Comparison of ENCODE assay signal across 8 cellular contexts in the genomic region with DNA sequence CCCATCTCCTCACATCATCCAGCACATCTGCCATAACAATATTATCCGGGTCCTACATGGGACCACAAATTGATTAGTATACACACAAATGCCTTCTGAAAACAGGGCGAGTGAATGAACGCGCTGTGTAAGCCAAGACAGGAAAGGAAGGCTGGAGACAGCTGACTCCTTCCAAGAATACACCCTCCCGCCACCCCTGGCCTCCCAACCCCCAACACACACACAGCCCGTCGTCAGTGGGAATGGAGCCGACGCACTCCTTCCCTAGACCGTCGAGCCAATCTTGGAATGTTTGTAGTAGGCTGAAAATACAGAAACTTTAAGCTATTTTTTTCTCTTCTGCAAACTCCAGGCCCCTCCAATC. TPM values are rescaled to one million over a fixed set of nuclear protein-coding genes. Genes with fewer than 3 reads are reported as not detected.
DNase-seq lines count a peak whose midpoint lies in the region; ATAC-seq and TF ChIP-seq lines count a peak whose summit lies in the region.

No MANE protein-coding gene starts in this region.

- peak overlapping the region; percentile 96 for H3K27ac Mint-ChIP-seq in activated naive CD4-positive, alpha-beta T cell treated with anti-CD3 and anti-CD28 coated beads, Interleukin-2, amount 10 ng/mL, durations not matched to agents 7 days and 5 days
- peak overlapping the region; percentile 92 to 98 (median 96) for H3K27ac Mint-ChIP-seq in naive thymus-derived CD8-positive, alpha-beta T cell

- H3K27ac ChIP-seq in HUES48 (ENCODE audit: low read depth, low read length) (no peak overlapping the region), ectodermal cell (ENCODE audit: insufficient read depth, low read depth, low read length, poor library complexity, severe bottlenecking) (no peak overlapping the region)

- no peak overlapping the region for H3K9ac ChIP-seq in HUES48 (ENCODE audit: low read depth, low read length)

- no peak for DNase-seq in activated naive CD4-positive, alpha-beta T cell treated with anti-CD3 and anti-CD28 coated beads, Interleukin-2, amount 10 ng/mL, durations not matched to agents 7 days and 5 days
- DNase-seq in activated naive CD4-positive, alpha-beta T cell treated with Interleukin-2 at 50 U/mL for 16 hours, result no peak
- DNase-seq in naive thymus-derived CD8-positive, alpha-beta T cell, result no peak
- DNase-seq in omental fat pad (ENCODE audit: low spot score), result no peak

- no peaks in the 10 kb centered on the region for H3K9me3 Mint-ChIP-seq in activated naive CD4-positive, alpha-beta T cell treated with anti-CD3 and anti-CD28 coated beads, Interleukin-2, amount 10 ng/mL, durations not matched to agents 7 days and 5 days
- no peaks in the 10 kb centered on the region for H3K9me3 Mint-ChIP-seq in naive thymus-derived CD8-positive, alpha-beta T cell

- ATAC-seq in naive thymus-derived CD8-positive, alpha-beta T cell, result peak; percentile 3 to 9
- no peak for ATAC-seq in omental fat pad (ENCODE audit: low FRiP score)
- no peak for ATAC-seq in HG02588 (IDR thresholded peaks at IDR 0.05; ENCODE audit: unreplicated experiment)
- ATAC-seq in HG03342 (IDR thresholded peaks at IDR 0.05; ENCODE audit: unreplicated experiment), result no peak

- H3K9me3 ChIP-seq in HUES48 (ENCODE audit: control insufficient read depth, insufficient read depth, low read length), result peaks cover 38% of the 10 kb centered on the region
- no peaks in the 10 kb centered on the region for H3K9me3 ChIP-seq in ectodermal cell (ENCODE audit: control insufficient read depth, low read length)

- no peaks in the 10 kb centered on the region for H3K27me3 ChIP-seq in HUES48 (ENCODE audit: control insufficient read depth, insufficient read depth, low read length)
- H3K27me3 ChIP-seq in ectodermal cell (ENCODE audit: control insufficient read depth, insufficient read depth, low read length, poor library complexity, severe bottlenecking), result no peaks in the 10 kb centered on the region

- CTCF ChIA-PET in activated naive CD4-positive, alpha-beta T cell treated with anti-CD3 and anti-CD28 coated beads, Interleukin-2, amount 10 ng/mL, durations not matched to agents 7 days and 5 days (lab: Charles Lee), result interaction anchor here (1.4 to 2.0 kb wide), 2 partner anchors 37 to 457 kb away, joined by 5 to 7 read pairs; no protein-coding TSS in a partner anchor

- WGBS in ectodermal cell, 2 experiments, result 23 to 31% methylated on average over 5 to 11 of the region's 11 CpGs

- H3K4me1 ChIP-seq in HUES48 (ENCODE audit: control insufficient read depth, insufficient read depth, low read length) (no peaks in the 10 kb centered on the region), ectodermal cell (ENCODE audit: control insufficient read depth, insufficient read depth, low read length) (no peaks in the 10 kb centered on the region)

- H3K36me3 ChIP-seq in HUES48 (ENCODE audit: control insufficient read depth, insufficient read depth, low read length) (no peaks in the 10 kb centered on the region), ectodermal cell (ENCODE audit: control insufficient read depth, insufficient read depth, low read length) (no peaks in the 10 kb centered on the region)

- H3K27me3 Mint-ChIP-seq in activated naive CD4-positive, alpha-beta T cell treated with anti-CD3 and anti-CD28 coated beads, Interleukin-2, amount 10 ng/mL, durations not matched to agents 7 days and 5 days, result no peaks in the 10 kb centered on the region
- no peaks in the 10 kb centered on the region for H3K27me3 Mint-ChIP-seq in naive thymus-derived CD8-positive, alpha-beta T cell

- peaks cover 15% of the 10 kb centered on the region for H3K4me1 Mint-ChIP-seq in activated naive CD4-positive, alpha-beta T cell treated with anti-CD3 and anti-CD28 coated beads, Interleukin-2, amount 10 ng/mL, durations not matched to agents 7 days and 5 days
- peaks cover 5 to 27% (median 17%) of the 10 kb centered on the region in 4 donors for H3K4me1 Mint-ChIP-seq in naive thymus-derived CD8-positive, alpha-beta T cell

- TF ChIP-seq CTCF in omental fat pad (IDR thresholded peaks at IDR 0.05), result no peak

- peak overlapping the region; percentile 92 for H3K4me3 Mint-ChIP-seq in activated naive CD4-positive, alpha-beta T cell treated with anti-CD3 and anti-CD28 coated beads, Interleukin-2, amount 10 ng/mL, durations not matched to agents 7 days and 5 days
- peak overlapping the region; percentile 90 to 96 (median 94) for H3K4me3 Mint-ChIP-seq in naive thymus-derived CD8-positive, alpha-beta T cell

- POLR2A ChIA-PET in naive thymus-derived CD8-positive, alpha-beta T cell (lab: Charles Lee), result interaction anchor here (0.7 to 2.6 kb wide), 6 partner anchors 38 to 1407 kb away, joined by 3 to 42 read pairs (median 4); partner anchors contain the start of genes FAM120C, PHF8, RRAGB and USP51

- H3K36me3 Mint-ChIP-seq in activated naive CD4-positive, alpha-beta T cell treated with anti-CD3 and anti-CD28 coated beads, Interleukin-2, amount 10 ng/mL, durations not matched to agents 7 days and 5 days, result peaks cover 3% of the 10 kb centered on the region
- no peaks in the 10 kb centered on the region for H3K36me3 Mint-ChIP-seq in naive thymus-derived CD8-positive, alpha-beta T cell

- peak overlapping the region; percentile 77 for H3K4me3 ChIP-seq in HUES48 (ENCODE audit: low read depth, low read length)
- peak overlapping the region; percentile 65 for H3K4me3 ChIP-seq in ectodermal cell (ENCODE audit: insufficient read depth, low read depth, low read length)

RNA-seq across cellular contexts. Expression of gene MAGEH1, which starts 0.3 kb away (rescaled TPM):
- 20.7 TPM for polyA plus RNA-seq in ectodermal cell (2013, experiment 1 of 4)
- 22.3 TPM for polyA plus RNA-seq in ectodermal cell (2013, experiment 2 of 4)
- 22.5 TPM for polyA plus RNA-seq in ectodermal cell (2013, experiment 3 of 4)
- 24.2 TPM for polyA plus RNA-seq in ectodermal cell (2013, experiment 4 of 4)
- 10 to 100 TPM; 25.6 to 26.9 TPM for total RNA-seq in naive thymus-derived CD8-positive, alpha-beta T cell
- polyA plus RNA-seq in naive thymus-derived CD8-positive, alpha-beta T cell, result 10 to 100 TPM; 27.4 to 45.1 (median 37.0) TPM
- total RNA-seq in omental fat pad, result 10 to 100 TPM; 16.0 to 38.0 (median 30.5) TPM

RNA-seq across cellular contexts. Expression of gene USP51, which starts 38.0 kb away (rescaled TPM):
- 6.9 TPM for polyA plus RNA-seq in ectodermal cell (2013, experiment 1 of 4)
- 7.0 TPM for polyA plus RNA-seq in ectodermal cell (2013, experiment 2 of 4)
- polyA plus RNA-seq in ectodermal cell (2013, experiment 3 of 4), result 6.8 TPM
- polyA plus RNA-seq in ectodermal cell (2013, experiment 4 of 4), result 8.7 TPM
- 1 to 10 TPM; 4.6 to 7.3 TPM for total RNA-seq in naive thymus-derived CD8-positive, alpha-beta T cell
- 1 to 10 TPM in 1 of 3 donors, under 1 TPM in 2; 0.53 to 1.3 (median 0.60) TPM for polyA plus RNA-seq in naive thymus-derived CD8-positive, alpha-beta T cell
- total RNA-seq in omental fat pad, result 1 to 10 TPM; 1.1 to 2.7 (median 1.7) TPM

Comparison
In these comparisons a context has a peak if more than half of its experiments do, and no peak if none do; other contexts are left out.
1. ATAC-seq: peak in naive thymus-derived CD8-positive, alpha-beta T cell (2 of 2); none in omental fat pad (single experiment), HG02588 (single experiment) and HG03342 (single experiment).